In the genomic region with DNA sequence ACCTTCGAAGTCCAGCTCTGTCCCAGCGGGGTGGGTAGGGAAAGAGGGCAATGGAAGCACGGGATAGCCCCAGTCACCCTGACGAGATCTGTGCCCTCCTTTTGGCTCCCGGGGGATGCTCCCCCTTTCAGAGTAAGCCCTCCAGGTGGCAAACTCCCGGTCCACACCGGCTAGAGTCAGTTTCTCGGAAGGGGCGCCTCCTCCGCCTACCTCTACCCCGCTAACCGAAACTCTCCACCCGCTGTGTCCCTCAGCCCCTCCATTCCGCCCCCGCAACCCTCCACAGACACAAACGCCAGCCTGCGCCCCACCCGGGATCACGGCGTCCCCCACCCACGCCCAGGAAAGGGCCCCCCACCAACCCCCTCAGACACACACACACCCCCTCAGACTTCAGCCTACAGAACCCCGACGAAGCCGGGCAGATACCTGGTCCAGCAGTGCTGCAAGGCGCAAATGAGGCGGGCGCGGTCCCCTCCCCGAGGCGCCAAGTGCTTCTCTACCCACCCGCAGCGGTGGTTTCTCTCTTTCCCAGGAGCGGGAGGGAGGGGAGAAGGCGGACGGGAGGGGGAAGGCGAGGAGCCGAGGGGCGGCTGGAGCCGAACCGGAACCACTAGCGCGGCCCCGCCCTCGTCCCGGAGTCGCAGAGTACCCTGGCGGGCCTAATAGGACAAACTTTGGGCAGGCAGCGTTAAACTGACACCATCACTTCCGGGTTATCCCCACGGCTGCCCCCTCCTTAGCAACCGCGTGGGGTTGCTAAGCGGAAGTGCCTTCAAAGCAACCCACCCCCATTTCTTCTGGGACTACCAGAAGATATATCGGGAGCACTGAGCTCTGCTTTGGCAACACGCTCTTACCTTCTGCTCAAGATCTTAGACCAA, we compare ENCODE assay signal across 1 cellular context.
A peak's percentile ranks its signal among the peaks of the same experiment; 100 is the strongest.
TF ChIP-seq lines count a peak whose summit lies in the region.

A gene (minus strand): TSS at position 615 of the 884 bp plus-strand sequence. CDS start 55,674 bp downstream, outside the sequence.

TF ChIP-seq in HEK293, 187 proteins besides CTCF, POLR2A, EP300 and RAD21 (continued from another document):
- TF ChIP-seq, protein P1, sequence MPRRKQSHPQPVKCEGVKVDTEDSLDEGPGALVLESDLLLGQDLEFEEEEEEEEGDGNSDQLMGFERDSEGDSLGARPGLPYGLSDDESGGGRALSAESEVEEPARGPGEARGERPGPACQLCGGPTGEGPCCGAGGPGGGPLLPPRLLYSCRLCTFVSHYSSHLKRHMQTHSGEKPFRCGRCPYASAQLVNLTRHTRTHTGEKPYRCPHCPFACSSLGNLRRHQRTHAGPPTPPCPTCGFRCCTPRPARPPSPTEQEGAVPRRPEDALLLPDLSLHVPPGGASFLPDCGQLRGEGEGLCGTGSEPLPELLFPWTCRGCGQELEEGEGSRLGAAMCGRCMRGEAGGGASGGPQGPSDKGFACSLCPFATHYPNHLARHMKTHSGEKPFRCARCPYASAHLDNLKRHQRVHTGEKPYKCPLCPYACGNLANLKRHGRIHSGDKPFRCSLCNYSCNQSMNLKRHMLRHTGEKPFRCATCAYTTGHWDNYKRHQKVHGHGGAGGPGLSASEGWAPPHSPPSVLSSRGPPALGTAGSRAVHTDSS (tag by site-specific recombination; IDR thresholded peaks at IDR 0.05): no peak
- TF ChIP-seq ZNF426 (tag by site-specific recombination; IDR thresholded peaks at IDR 0.05) (no peak), IKZF3 (tag by site-specific recombination; IDR thresholded peaks at IDR 0.05) (peak; percentile 86), ZNF2 (tag by site-specific recombination; IDR thresholded peaks at IDR 0.05) (0 out of 2 replicates have a peak, but pooled peaks have one; percentile 17), ZNF610 (tag by site-specific recombination; IDR thresholded peaks at IDR 0.05; ENCODE audit: borderline replicate concordance) (no peak), ZNF10 (tag by site-specific recombination; IDR thresholded peaks at IDR 0.05) (no peak), ZNF76 (tag by site-specific recombination; IDR thresholded peaks at IDR 0.05; ENCODE audit: borderline replicate concordance, low read depth) (0 out of 2 replicates have a peak, but pooled peaks have one; percentile 6), YY2 (tag by site-specific recombination; IDR thresholded peaks at IDR 0.05) (no peak), ZFHX2 (tag by site-specific recombination; conservative IDR thresholded peaks at IDR 0.05) (peak; percentile 90), BCL11B (tag by site-specific recombination; IDR thresholded peaks at IDR 0.05; ENCODE audit: low read depth) (no peak), ZNF248 (tag by site-specific recombination; IDR thresholded peaks at IDR 0.05) (no peak), KLF16 (tag by site-specific recombination; IDR thresholded peaks at IDR 0.05) (peak; percentile 74)
- TF ChIP-seq, protein P2, sequence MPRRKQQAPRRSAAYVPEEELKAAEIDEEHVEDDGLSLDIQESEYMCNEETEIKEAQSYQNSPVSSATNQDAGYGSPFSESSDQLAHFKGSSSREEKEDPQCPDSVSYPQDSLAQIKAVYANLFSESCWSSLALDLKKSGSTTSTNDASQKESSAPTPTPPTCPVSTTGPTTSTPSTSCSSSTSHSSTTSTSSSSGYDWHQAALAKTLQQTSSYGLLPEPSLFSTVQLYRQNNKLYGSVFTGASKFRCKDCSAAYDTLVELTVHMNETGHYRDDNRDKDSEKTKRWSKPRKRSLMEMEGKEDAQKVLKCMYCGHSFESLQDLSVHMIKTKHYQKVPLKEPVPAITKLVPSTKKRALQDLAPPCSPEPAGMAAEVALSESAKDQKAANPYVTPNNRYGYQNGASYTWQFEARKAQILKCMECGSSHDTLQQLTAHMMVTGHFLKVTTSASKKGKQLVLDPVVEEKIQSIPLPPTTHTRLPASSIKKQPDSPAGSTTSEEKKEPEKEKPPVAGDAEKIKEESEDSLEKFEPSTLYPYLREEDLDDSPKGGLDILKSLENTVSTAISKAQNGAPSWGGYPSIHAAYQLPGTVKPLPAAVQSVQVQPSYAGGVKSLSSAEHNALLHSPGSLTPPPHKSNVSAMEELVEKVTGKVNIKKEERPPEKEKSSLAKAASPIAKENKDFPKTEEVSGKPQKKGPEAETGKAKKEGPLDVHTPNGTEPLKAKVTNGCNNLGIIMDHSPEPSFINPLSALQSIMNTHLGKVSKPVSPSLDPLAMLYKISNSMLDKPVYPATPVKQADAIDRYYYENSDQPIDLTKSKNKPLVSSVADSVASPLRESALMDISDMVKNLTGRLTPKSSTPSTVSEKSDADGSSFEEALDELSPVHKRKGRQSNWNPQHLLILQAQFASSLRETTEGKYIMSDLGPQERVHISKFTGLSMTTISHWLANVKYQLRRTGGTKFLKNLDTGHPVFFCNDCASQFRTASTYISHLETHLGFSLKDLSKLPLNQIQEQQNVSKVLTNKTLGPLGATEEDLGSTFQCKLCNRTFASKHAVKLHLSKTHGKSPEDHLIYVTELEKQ (tag by site-specific recombination; IDR thresholded peaks at IDR 0.05; ENCODE audit: borderline replicate concordance): no peak
- TF ChIP-seq, protein P3, sequence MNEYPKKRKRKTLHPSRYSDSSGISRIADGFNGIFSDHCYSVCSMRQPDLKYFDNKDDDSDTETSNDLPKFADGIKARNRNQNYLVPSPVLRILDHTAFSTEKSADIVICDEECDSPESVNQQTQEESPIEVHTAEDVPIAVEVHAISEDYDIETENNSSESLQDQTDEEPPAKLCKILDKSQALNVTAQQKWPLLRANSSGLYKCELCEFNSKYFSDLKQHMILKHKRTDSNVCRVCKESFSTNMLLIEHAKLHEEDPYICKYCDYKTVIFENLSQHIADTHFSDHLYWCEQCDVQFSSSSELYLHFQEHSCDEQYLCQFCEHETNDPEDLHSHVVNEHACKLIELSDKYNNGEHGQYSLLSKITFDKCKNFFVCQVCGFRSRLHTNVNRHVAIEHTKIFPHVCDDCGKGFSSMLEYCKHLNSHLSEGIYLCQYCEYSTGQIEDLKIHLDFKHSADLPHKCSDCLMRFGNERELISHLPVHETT (tag by site-specific recombination; IDR thresholded peaks at IDR 0.05): peak; percentile 38; the same call in 1 of the 2 replicates
- TF ChIP-seq, protein P4, sequence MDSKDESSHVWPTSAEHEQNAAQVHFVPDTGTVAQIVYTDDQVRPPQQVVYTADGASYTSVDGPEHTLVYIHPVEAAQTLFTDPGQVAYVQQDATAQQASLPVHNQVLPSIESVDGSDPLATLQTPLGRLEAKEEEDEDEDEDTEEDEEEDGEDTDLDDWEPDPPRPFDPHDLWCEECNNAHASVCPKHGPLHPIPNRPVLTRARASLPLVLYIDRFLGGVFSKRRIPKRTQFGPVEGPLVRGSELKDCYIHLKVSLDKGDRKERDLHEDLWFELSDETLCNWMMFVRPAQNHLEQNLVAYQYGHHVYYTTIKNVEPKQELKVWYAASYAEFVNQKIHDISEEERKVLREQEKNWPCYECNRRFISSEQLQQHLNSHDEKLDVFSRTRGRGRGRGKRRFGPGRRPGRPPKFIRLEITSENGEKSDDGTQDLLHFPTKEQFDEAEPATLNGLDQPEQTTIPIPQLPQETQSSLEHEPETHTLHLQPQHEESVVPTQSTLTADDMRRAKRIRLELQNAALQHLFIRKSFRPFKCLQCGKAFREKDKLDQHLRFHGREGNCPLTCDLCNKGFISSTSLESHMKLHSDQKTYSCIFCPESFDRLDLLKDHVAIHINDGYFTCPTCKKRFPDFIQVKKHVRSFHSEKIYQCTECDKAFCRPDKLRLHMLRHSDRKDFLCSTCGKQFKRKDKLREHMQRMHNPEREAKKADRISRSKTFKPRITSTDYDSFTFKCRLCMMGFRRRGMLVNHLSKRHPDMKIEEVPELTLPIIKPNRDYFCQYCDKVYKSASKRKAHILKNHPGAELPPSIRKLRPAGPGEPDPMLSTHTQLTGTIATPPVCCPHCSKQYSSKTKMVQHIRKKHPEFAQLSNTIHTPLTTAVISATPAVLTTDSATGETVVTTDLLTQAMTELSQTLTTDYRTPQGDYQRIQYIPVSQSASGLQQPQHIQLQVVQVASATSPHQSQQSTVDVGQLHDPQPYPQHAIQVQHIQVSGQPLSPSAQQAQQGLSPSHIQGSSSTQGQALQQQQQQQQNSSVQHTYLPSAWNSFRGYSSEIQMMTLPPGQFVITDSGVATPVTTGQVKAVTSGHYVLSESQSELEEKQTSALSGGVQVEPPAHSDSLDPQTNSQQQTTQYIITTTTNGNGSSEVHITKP (tag by site-specific recombination; IDR thresholded peaks at IDR 0.05): peak; percentile 38
TF ChIP-seq in HEK293: peak in this region for 38.
